17 cellular contexts compared by ENCODE assay signal in the genomic region with DNA sequence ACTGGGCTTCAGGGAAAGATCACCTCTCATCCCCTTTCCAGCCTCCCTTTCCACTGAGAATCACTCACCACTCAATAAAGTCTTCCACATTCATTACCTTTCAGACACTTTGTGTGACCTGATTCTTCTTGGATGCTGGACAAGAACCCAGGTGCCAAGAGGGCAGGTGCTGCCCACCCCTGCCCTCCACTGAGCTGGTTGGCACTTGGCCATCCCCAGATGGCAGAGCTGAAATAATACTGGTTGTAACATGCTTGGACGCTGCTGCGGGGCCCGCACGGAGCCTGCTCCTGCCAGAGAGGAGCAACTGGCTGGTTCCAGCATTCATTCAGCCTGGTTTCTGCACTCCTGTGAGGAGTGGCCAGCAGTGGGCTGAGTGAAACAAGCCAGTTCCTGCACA.
DNase-seq lines count a peak whose midpoint lies in the region; TF ChIP-seq lines count a peak whose summit lies in the region.
"Had no signal": no experiment of that assay in that cellular context is flagged by ENCODE, and none has a peak within 500 bp of the region (broad histone marks: within the 10 kb centered on the region; RNA-seq: fewer than 3 reads in every experiment).

No MANE protein-coding gene starts in this region.

- no peak for TF ChIP-seq POLR2A in sigmoid colon (IDR thresholded peaks at IDR 0.05)

- no peak for TF ChIP-seq CTCF in A673 (conservative IDR thresholded peaks at IDR 0.05; ENCODE audit: low read depth, low read length)
- no peak for TF ChIP-seq CTCF in sigmoid colon (IDR thresholded peaks at IDR 0.05)

- TF ChIP-seq EP300 in sigmoid colon (IDR thresholded peaks at IDR 0.05) = no peak

- H3K4me1 ChIP-seq in A673 (ENCODE audit: insufficient read depth, low read length, poor library complexity, severe bottlenecking) (no peaks in the 10 kb centered on the region), sigmoid colon (no peaks in the 10 kb centered on the region)
- H3K4me1 ChIP-seq: SJSA1 had no signal

- H3K27ac ChIP-seq in A673 (ENCODE audit: low read depth, low read length, poor library complexity, severe bottlenecking) (no peak overlapping the region), sigmoid colon (no peak overlapping the region)
- H3K27ac ChIP-seq: HL-60, RWPE1, SJSA1 had no signal

- intact Hi-C loops in A673 (cut with micrococcal nuclease; ENCODE audit: unreplicated experiment) = no loop called here
- intact Hi-C loops in sigmoid colon (cut with DNase I) = no loop called here

- WGBS in sigmoid colon, 2 donors = 90 to 93% methylated on average over 4 of the region's 4 CpGs

- no peak overlapping the region for H3K4me3 ChIP-seq in A673 (ENCODE audit: low read depth, low read length, poor library complexity, severe bottlenecking)
- H3K4me3 ChIP-seq in sigmoid colon = no peak overlapping the region
- H3K4me3 ChIP-seq: SJSA1 had no signal

- POLR2A ChIA-PET in A673 (lab: Charles Lee; ENCODE audit: low non-redundant PET) = no interaction called here

- CTCF ChIA-PET in A673 (lab: Charles Lee) = no interaction called here

- H3K27me3 ChIP-seq in A673 (replicated peaks; ENCODE audit: insufficient read depth, low read depth, low read length, poor library complexity) = no peaks in the 10 kb centered on the region
- H3K27me3 ChIP-seq in sigmoid colon = no peaks in the 10 kb centered on the region
- H3K27me3 ChIP-seq: SJSA1 had no signal

- no peaks in the 10 kb centered on the region for H3K9me3 ChIP-seq in A673 (ENCODE audit: low read depth, low read length, poor library complexity, severe bottlenecking)
- no peaks in the 10 kb centered on the region for H3K9me3 ChIP-seq in sigmoid colon
- H3K9me3 ChIP-seq: SJSA1 had no signal

- BruUV-seq in A673 (replicated peaks; lab: Mats Ljungman, UMichigan) = no TSS peak

- DNase-seq in DMS 273 (lab: John Stamatoyannopoulos, UW; ENCODE audit: unreplicated experiment) = peak; percentile 78
- DNase-seq in DMS79 treated with DMSO at 0.1 percent for 48 hours (lab: John Stamatoyannopoulos, UW) = peak; percentile 64
- DNase-seq in NCI-H1694 (lab: John Stamatoyannopoulos, UW) = peak; percentile 43
- DNase-seq in cerebellar cortex (ENCODE audit: low spot score) = peak; percentile 87
- no peak for DNase-seq in A673 (ENCODE audit: low spot score)
- no peak for DNase-seq in sigmoid colon
- DNase-seq in hypothalamus (lab: John Stamatoyannopoulos, UW) = no peak
- DNase-seq: ACHN, AML-193, COR-L47, DMS53, H7, NCI-H526 treated with DMSO at 0.1 percent for 48 hours, SW 1271 had no signal

- H3K36me3 ChIP-seq in A673 (ENCODE audit: insufficient read depth, low read length, poor library complexity, severe bottlenecking) = no peaks in the 10 kb centered on the region
- no peaks in the 10 kb centered on the region for H3K36me3 ChIP-seq in sigmoid colon
- H3K36me3 ChIP-seq: SJSA1 had no signal

Comparison
In these comparisons a context has a peak if more than half of its experiments do, and no peak if none do; other contexts are left out.
1. DNase-seq: peak in DMS 273 (single experiment), DMS79 treated with DMSO at 0.1 percent for 48 hours (single experiment), NCI-H1694 (single experiment) and cerebellar cortex (single experiment); none in A673 (single experiment), sigmoid colon (single experiment) and hypothalamus (0 of 51).